In the genomic region with DNA sequence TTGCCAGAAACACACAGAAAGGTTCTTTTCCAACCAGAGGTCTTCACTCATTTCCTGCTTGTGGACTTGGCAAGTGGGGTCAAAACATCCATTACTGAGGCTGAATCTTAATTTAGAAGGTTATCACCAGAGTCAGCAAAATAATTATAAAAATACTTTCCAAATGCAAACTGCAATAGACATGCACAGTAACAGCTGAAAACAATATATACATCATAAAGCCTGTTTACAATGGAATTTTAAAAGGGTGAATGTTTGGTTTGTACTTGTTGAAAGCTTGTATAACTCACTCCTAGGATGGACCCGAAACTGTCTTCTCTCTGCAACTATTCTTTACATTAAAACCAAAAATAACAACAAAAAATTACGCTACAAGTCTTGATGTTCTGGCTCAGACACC, we compare ENCODE assay signal across 21 cellular contexts.
"Had no signal": no experiment of that assay in that cellular context is flagged by ENCODE, and none has a peak within 500 bp of the region (broad histone marks: within the 10 kb centered on the region; RNA-seq: fewer than 3 reads in every experiment).

No MANE protein-coding gene starts in this region.

- H3K27ac ChIP-seq: ascending aorta, lower lobe of right lung, SK-N-MC, testis had no signal

- H3K27ac Mint-ChIP-seq: activated naive CD4-positive, alpha-beta T cell treated with anti-CD3 and anti-CD28 coated beads, Interleukin-2, amount 50 U/mL, for 24 hours; T-cell had no signal

- H3K27me3 ChIP-seq: ascending aorta, esophagus squamous epithelium, stomach, testis had no signal

- H3K9me3 Mint-ChIP-seq: activated naive CD4-positive, alpha-beta T cell treated with anti-CD3 and anti-CD28 coated beads, Interleukin-2, amount 50 U/mL, for 24 hours; T-cell had no signal

- DNase-seq: activated CD4-positive, alpha-beta T cell treated with anti-CD3 and anti-CD28 coated beads, Interleukin-2, amount 50 U/mL, for 1 hour; activated CD8-positive, alpha-beta memory T cell treated with anti-CD3 and anti-CD28 coated beads for 24 hours; activated gamma-delta T cell; cerebellar nuclear complex; effector CD4-positive, alpha-beta T cell; esophagus squamous epithelium; islet precursor cell; left colon; lower lobe of right lung; nephron progenitor cell; nucleus accumbens; stimulated activated CD4-positive, alpha-beta T cell treated with anti-CD3 and anti-CD28 coated beads, Interleukin-15, amount 100 ng/mL, for 24 hours; stimulated activated CD4-positive, alpha-beta T cell treated with anti-CD3 and anti-CD28 coated beads, Interleukin-2, amount 100 ng/mL, for 48 hours; stomach; T-cell; testis had no signal

- H3K9me3 ChIP-seq: ascending aorta, esophagus squamous epithelium, lower lobe of right lung, stomach, testis had no signal

- ATAC-seq: left colon, lower lobe of right lung, T-cell had no signal

- FAIRE-seq: bronchial epithelial cell had no signal

- H3K4me3 ChIP-seq: ascending aorta, esophagus squamous epithelium, lower lobe of right lung, SK-N-MC, skin epidermis, stomach, testis had no signal

- H3K4me3 Mint-ChIP-seq: activated naive CD4-positive, alpha-beta T cell treated with anti-CD3 and anti-CD28 coated beads, Interleukin-2, amount 50 U/mL, for 24 hours; nephron progenitor cell; T-cell had no signal

- H3K27me3 Mint-ChIP-seq: activated naive CD4-positive, alpha-beta T cell treated with anti-CD3 and anti-CD28 coated beads, Interleukin-2, amount 50 U/mL, for 24 hours; T-cell had no signal

- H3K36me3 Mint-ChIP-seq: activated naive CD4-positive, alpha-beta T cell treated with anti-CD3 and anti-CD28 coated beads, Interleukin-2, amount 50 U/mL, for 24 hours; T-cell had no signal

- H3K36me3 ChIP-seq: ascending aorta, esophagus squamous epithelium, lower lobe of right lung, stomach had no signal
